8 cellular contexts compared by ENCODE assay signal in the genomic region with DNA sequence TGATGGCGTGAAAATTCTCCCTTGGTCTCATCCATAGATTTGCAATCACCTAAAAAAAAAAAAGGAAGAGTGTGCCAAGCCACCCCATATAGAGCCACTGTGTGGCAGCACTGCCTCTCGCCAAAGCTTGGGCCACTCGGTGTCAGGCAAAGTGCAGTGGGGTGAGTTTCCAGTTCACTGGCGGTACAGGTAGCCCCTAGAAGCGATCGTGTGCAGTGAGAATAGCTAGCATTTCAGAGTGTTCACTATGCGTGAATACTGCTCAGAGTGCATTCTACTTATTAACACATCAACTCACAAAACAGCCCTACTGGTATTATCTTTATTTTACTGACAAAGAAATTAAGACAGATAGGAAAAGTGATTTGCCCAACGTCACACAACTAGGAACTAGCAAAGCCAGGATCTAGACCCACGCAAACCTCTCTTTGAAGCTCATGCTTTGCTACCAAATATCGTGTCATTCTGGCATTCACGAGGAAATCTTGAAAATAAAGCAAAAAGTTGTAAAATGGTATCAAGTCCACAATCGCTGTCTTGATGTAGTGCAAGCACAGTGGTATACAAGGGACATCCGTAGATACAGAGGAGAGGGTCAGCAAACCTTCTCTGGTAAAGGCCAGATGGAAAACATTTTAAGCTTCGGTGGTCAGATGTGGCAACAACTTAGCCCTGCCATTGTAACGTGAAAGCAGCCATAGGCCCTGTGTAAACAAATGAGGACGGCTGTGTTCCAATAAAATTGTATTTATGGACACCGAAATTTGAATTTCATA. TPM values are rescaled to one million over a fixed set of nuclear protein-coding genes. Genes with fewer than 3 reads are reported as not detected.
A peak's percentile ranks its signal among the peaks of the same experiment; 100 is the strongest.
DNase-seq lines count a peak whose midpoint lies in the region; ATAC-seq, FAIRE-seq and TF ChIP-seq lines count a peak whose summit lies in the region.

No MANE protein-coding gene starts in this region.

- FAIRE-seq in G401.6 (lab: Jason Lieb, UNC): peak; percentile 84

- TF ChIP-seq POLR2A in gastroesophageal sphincter (IDR thresholded peaks at IDR 0.05): no peak
- TF ChIP-seq POLR2A in suprapubic skin (IDR thresholded peaks at IDR 0.05): no peak

- DNase-seq in HPDE6-E6E7 (ENCODE audit: extremely low spot score) (peak; percentile 66), NOMO-1 treated with DMSO at 0.1 percent for 48 hours (lab: John Stamatoyannopoulos, UW; ENCODE audit: unreplicated experiment) (peak; percentile 76), osteoblast (ENCODE audit: insufficient read length, low spot score, missing footprints) (no peak), suprapubic skin (ENCODE audit: low spot score in 2 of 2) (no peak)
- peak; percentile 50 to 60 for DNase-seq in activated T-cell treated with anti-CD3 and anti-CD28 coated beads, Interleukin-2, amount 50 U/mL, for 48 hours

- TF ChIP-seq EP300 in gastroesophageal sphincter (IDR thresholded peaks at IDR 0.05) (no peak), suprapubic skin (IDR thresholded peaks at IDR 0.05) (no peak)

- no peaks in the 10 kb centered on the region for H3K27me3 ChIP-seq in gastroesophageal sphincter
- H3K27me3 ChIP-seq in osteoblast (ENCODE audit: insufficient read depth, low read length): no peaks in the 10 kb centered on the region
- no peaks in the 10 kb centered on the region for H3K27me3 ChIP-seq in suprapubic skin

- no peaks in the 10 kb centered on the region for H4K20me1 ChIP-seq in osteoblast (ENCODE audit: insufficient read depth, low read length)

- H3K9me3 ChIP-seq in gastroesophageal sphincter: no peaks in the 10 kb centered on the region
- no peaks in the 10 kb centered on the region for H3K9me3 ChIP-seq in osteoblast (ENCODE audit: low read depth, low read length)
- H3K9me3 ChIP-seq in suprapubic skin: no peaks in the 10 kb centered on the region

- TF ChIP-seq CTCF in gastroesophageal sphincter (IDR thresholded peaks at IDR 0.05) (peak; percentile 60 to 83 (median 64)), osteoblast (IDR thresholded peaks at IDR 0.05; ENCODE audit: extremely low read depth, low read depth, low read length) (peak; percentile 68), suprapubic skin (IDR thresholded peaks at IDR 0.05) (peak in 1 of 2 donors; percentile 64)

- ATAC-seq in GM21529 (IDR thresholded peaks at IDR 0.05; ENCODE audit: unreplicated experiment): peak; percentile 99
- peak; percentile 82 for ATAC-seq in gastroesophageal sphincter

- H3K4me1 ChIP-seq in gastroesophageal sphincter: peaks cover 0 to 19% (median 4%) of the 10 kb centered on the region in 3 donors
- H3K4me1 ChIP-seq in osteoblast (ENCODE audit: insufficient read depth, low read length): no peaks in the 10 kb centered on the region
- no peaks in the 10 kb centered on the region for H3K4me1 ChIP-seq in suprapubic skin

- peak overlapping the region; percentile 38 for H3K4me2 ChIP-seq in osteoblast (ENCODE audit: insufficient read depth, low read length)

- H3K4me3 ChIP-seq in gastroesophageal sphincter (peak overlapping the region; percentile 13 to 23), osteoblast (ENCODE audit: insufficient read depth, low read length) (no peak overlapping the region), suprapubic skin (no peak overlapping the region)

- H3K27ac ChIP-seq in gastroesophageal sphincter (peak overlapping the region; percentile 69 to 75 (median 72)), osteoblast (ENCODE audit: low read depth, low read length) (no peak overlapping the region), suprapubic skin (no peak overlapping the region)

- no peaks in the 10 kb centered on the region for H3K36me3 ChIP-seq in gastroesophageal sphincter
- no peaks in the 10 kb centered on the region for H3K36me3 ChIP-seq in osteoblast (ENCODE audit: insufficient read depth, low read length)
- H3K36me3 ChIP-seq in suprapubic skin: no peaks in the 10 kb centered on the region

- H3K79me2 ChIP-seq in osteoblast (ENCODE audit: insufficient read depth, low read length): no peaks in the 10 kb centered on the region

- H2AFZ ChIP-seq in osteoblast (ENCODE audit: low read length): peak overlapping the region; percentile 74

- WGBS in gastroesophageal sphincter (ENCODE audit: low coverage in 1 of 2), 2 donors: 29 to 36% methylated on average over 13 to 17 of the region's 17 CpGs
- WGBS in suprapubic skin: 50% methylated on average over 17 of the region's 17 CpGs

RNA-seq across cellular contexts. Expression of a gene that starts 10.4 kb away (rescaled TPM):
- total RNA-seq in gastroesophageal sphincter (10 to 100 TPM; 14.9 to 36.7 (median 23.6) TPM), osteoblast (0.29 and 0.72 TPM in 2 replicates), suprapubic skin (10 to 100 TPM in 3 of 4 donors, 1 to 10 TPM in 1; 8.0 to 37.4 (median 14.4) TPM)

Comparison
In these comparisons a context has a peak if more than half of its experiments do, and no peak if none do; other contexts are left out.
1. DNase-seq: peak in HPDE6-E6E7 (single experiment), NOMO-1 treated with DMSO at 0.1 percent for 48 hours (single experiment) and activated T-cell treated with anti-CD3 and anti-CD28 coated beads, Interleukin-2, amount 50 U/mL, for 48 hours (2 of 2); none in osteoblast (single experiment) and suprapubic skin (0 of 2).
2. H3K27ac ChIP-seq: peak in gastroesophageal sphincter (4 of 4); none in osteoblast (single experiment) and suprapubic skin (single experiment).
3. H3K4me3 ChIP-seq: peak in gastroesophageal sphincter (2 of 2); none in osteoblast (single experiment) and suprapubic skin (single experiment).